Comparison of ENCODE assay signal across 1 cellular context in genomic region chr4:1793940-1794808, GRCh38.
TF ChIP-seq lines count a peak whose summit lies in the region.

No MANE protein-coding gene starts in this region.

TF ChIP-seq in K562, 482 proteins besides CTCF, POLR2A, EP300 and RAD21 (continued from another document and continues in another):
- TF ChIP-seq CTCFL (IDR thresholded peaks at IDR 0.05; ENCODE audit: borderline replicate concordance, insufficient read depth, low read depth, low read length, poor library complexity, severe bottlenecking) (no peak), MCM5 (IDR thresholded peaks at IDR 0.05; ENCODE audit: low read depth) (no peak), U2AF1 (optimal IDR thresholded peaks at IDR 0.05; ENCODE audit: low read depth, low read length) (peak; percentile 21), SMAD2 (IDR thresholded peaks at IDR 0.05; ENCODE audit: low read depth, low read length) (no peak), CEBPB (tag; IDR thresholded peaks at IDR 0.05) (no peak), ZKSCAN3 (CRISPR knock-in tag; IDR thresholded peaks at IDR 0.05) (no peak), RBM22 (IDR thresholded peaks at IDR 0.05; ENCODE audit: low read depth, low read length, poor library complexity, severe bottlenecking) (no peak), MCM2 (IDR thresholded peaks at IDR 0.05; ENCODE audit: low read depth) (no peak), ZNF324 (CRISPR knock-in tag; IDR thresholded peaks at IDR 0.05) (no peak), FOXJ2 (tag; IDR thresholded peaks at IDR 0.05) (no peak), XRCC5 (IDR thresholded peaks at IDR 0.05; ENCODE audit: low read depth, low read length) (peak; percentile 26; the same call in 1 of the 2 replicates), PURB (CRISPR knock-in tag; IDR thresholded peaks at IDR 0.05; ENCODE audit: low read depth) (no peak), SAP30 (IDR thresholded peaks at IDR 0.05; ENCODE audit: borderline replicate concordance, insufficient read depth, low read depth, low read length, poor library complexity, severe bottlenecking) (no peak), PML (IDR thresholded peaks at IDR 0.05; ENCODE audit: low read length) (no peak), TBP (optimal IDR thresholded peaks at IDR 0.05; ENCODE audit: low read depth, low read length) (peak; percentile 13), BCL6 (CRISPR knock-in tag; IDR thresholded peaks at IDR 0.05) (no peak), ARID2 (IDR thresholded peaks at IDR 0.05) (no peak), TAF15 (IDR thresholded peaks at IDR 0.05; ENCODE audit: low read depth, low read length) (no peak), MXD1 (CRISPR knock-in tag; IDR thresholded peaks at IDR 0.05; ENCODE audit: borderline replicate concordance, poor library complexity, severe bottlenecking) (no peak), POLR2G (IDR thresholded peaks at IDR 0.05; ENCODE audit: low read depth, low read length) (peak; percentile 5), ELF4 (CRISPR knock-in tag; IDR thresholded peaks at IDR 0.05) (no peak), PTTG1 (tag; IDR thresholded peaks at IDR 0.05; ENCODE audit: low read depth) (no peak), MXI1 (IDR thresholded peaks at IDR 0.05; ENCODE audit: low read depth, low read length) (no peak), MECOM (CRISPR knock-in tag; IDR thresholded peaks at IDR 0.05) (no peak), KHSRP (IDR thresholded peaks at IDR 0.05) (no peak), NCOA1 (IDR thresholded peaks at IDR 0.05; ENCODE audit: low read depth) (no peak), SIRT6 (IDR thresholded peaks at IDR 0.05; ENCODE audit: low read depth, low read length) (no peak), MCM3 (IDR thresholded peaks at IDR 0.05) (no peak), SRF (CRISPR knock-in tag; IDR thresholded peaks at IDR 0.05) (no peak), THRB (CRISPR knock-in tag; conservative IDR thresholded peaks at IDR 0.05) (no peak), NFE2 (IDR thresholded peaks at IDR 0.05; ENCODE audit: low read depth) (no peak), SRSF9 (IDR thresholded peaks at IDR 0.05; ENCODE audit: borderline replicate concordance, low read depth, low read length) (no peak), BRD4 (IDR thresholded peaks at IDR 0.05) (no peak), CBX8 (IDR thresholded peaks at IDR 0.05; ENCODE audit: borderline replicate concordance, extremely low read depth, low read depth, low read length, poor library complexity, severe bottlenecking) (no peak), FOXP1 (CRISPR knock-in tag; IDR thresholded peaks at IDR 0.05) (no peak), NELFE (IDR thresholded peaks at IDR 0.05; ENCODE audit: insufficient read depth, insufficient read length) (no peak), E2F6 (IDR thresholded peaks at IDR 0.05; ENCODE audit: borderline replicate concordance in 1 of 2, extremely low read depth in 1 of 2, insufficient read depth in 1 of 2, insufficient read length in 1 of 2, low read depth in 1 of 2, low read length in 1 of 2, poor library complexity in 1 of 2, severe bottlenecking in 1 of 2) (peak; percentile 45 to 81), MED1 (CRISPR knock-in tag; IDR thresholded peaks at IDR 0.05; ENCODE audit: borderline replicate concordance) (no peak), MYBL2 (IDR thresholded peaks at IDR 0.05; ENCODE audit: low read depth) (no peak), MYBL2 (CRISPR knock-in tag; IDR thresholded peaks at IDR 0.05; ENCODE audit: borderline replicate concordance) (no peak), DACH1 (IDR thresholded peaks at IDR 0.05; ENCODE audit: partially characterized antibody) (no peak), ZNF449 (CRISPR knock-in tag; IDR thresholded peaks at IDR 0.05) (no peak), ZNF586 (CRISPR knock-in tag; conservative IDR thresholded peaks at IDR 0.05) (no peak), FOS (IDR thresholded peaks at IDR 0.05; ENCODE audit: extremely low read depth, insufficient read length) (no peak), ETV5 (CRISPR knock-in tag; IDR thresholded peaks at IDR 0.05; ENCODE audit: low read depth) (no peak), SIN3B (IDR thresholded peaks at IDR 0.05; ENCODE audit: low read depth) (no peak), GTF2F1 (IDR thresholded peaks at IDR 0.05; ENCODE audit: low read depth, low read length) (no peak), HDGF (IDR thresholded peaks at IDR 0.05) (no peak), ZNF133 (CRISPR knock-in tag; IDR thresholded peaks at IDR 0.05) (no peak), CBX5 (IDR thresholded peaks at IDR 0.05; ENCODE audit: borderline replicate concordance, low read depth) (no peak), EWSR1 (IDR thresholded peaks at IDR 0.05; ENCODE audit: borderline replicate concordance, low read depth, partially characterized antibody) (no peak)
- TF ChIP-seq, protein P1, sequence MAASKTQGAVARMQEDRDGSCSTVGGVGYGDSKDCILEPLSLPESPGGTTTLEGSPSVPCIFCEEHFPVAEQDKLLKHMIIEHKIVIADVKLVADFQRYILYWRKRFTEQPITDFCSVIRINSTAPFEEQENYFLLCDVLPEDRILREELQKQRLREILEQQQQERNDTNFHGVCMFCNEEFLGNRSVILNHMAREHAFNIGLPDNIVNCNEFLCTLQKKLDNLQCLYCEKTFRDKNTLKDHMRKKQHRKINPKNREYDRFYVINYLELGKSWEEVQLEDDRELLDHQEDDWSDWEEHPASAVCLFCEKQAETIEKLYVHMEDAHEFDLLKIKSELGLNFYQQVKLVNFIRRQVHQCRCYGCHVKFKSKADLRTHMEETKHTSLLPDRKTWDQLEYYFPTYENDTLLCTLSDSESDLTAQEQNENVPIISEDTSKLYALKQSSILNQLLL (CRISPR knock-in tag; IDR thresholded peaks at IDR 0.05; ENCODE audit: borderline replicate concordance): no peak
- TF ChIP-seq, protein P2, sequence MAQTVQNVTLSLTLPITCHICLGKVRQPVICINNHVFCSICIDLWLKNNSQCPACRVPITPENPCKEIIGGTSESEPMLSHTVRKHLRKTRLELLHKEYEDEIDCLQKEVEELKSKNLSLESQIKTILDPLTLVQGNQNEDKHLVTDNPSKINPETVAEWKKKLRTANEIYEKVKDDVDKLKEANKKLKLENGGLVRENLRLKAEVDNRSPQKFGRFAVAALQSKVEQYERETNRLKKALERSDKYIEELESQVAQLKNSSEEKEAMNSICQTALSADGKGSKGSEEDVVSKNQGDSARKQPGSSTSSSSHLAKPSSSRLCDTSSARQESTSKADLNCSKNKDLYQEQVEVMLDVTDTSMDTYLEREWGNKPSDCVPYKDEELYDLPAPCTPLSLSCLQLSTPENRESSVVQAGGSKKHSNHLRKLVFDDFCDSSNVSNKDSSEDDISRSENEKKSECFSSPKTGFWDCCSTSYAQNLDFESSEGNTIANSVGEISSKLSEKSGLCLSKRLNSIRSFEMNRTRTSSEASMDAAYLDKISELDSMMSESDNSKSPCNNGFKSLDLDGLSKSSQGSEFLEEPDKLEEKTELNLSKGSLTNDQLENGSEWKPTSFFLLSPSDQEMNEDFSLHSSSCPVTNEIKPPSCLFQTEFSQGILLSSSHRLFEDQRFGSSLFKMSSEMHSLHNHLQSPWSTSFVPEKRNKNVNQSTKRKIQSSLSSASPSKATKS (CRISPR knock-in tag; IDR thresholded peaks at IDR 0.05): no peak
- TF ChIP-seq, protein P3, sequence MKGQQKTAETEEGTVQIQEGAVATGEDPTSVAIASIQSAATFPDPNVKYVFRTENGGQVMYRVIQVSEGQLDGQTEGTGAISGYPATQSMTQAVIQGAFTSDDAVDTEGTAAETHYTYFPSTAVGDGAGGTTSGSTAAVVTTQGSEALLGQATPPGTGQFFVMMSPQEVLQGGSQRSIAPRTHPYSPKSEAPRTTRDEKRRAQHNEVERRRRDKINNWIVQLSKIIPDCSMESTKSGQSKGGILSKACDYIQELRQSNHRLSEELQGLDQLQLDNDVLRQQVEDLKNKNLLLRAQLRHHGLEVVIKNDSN (CRISPR knock-in tag; IDR thresholded peaks at IDR 0.05): 0 out of 2 replicates have a peak, but pooled peaks have one; percentile 8
- TF ChIP-seq, protein P4, sequence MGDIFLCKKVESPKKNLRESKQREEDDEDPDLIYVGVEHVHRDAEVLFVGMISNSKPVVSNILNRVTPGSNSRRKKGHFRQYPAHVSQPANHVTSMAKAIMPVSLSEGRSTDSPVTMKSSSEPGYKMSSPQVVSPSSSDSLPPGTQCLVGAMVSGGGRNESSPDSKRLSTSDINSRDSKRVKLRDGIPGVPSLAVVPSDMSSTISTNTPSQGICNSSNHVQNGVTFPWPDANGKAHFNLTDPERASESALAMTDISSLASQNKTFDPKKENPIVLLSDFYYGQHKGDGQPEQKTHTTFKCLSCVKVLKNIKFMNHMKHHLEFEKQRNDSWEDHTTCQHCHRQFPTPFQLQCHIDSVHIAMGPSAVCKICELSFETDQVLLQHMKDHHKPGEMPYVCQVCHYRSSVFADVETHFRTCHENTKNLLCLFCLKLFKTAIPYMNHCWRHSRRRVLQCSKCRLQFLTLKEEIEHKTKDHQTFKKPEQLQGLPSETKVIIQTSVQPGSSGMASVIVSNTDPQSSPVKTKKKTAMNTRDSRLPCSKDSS (IDR thresholded peaks at IDR 0.05; ENCODE audit: low read depth, partially characterized antibody): no peak
- TF ChIP-seq, protein P5, sequence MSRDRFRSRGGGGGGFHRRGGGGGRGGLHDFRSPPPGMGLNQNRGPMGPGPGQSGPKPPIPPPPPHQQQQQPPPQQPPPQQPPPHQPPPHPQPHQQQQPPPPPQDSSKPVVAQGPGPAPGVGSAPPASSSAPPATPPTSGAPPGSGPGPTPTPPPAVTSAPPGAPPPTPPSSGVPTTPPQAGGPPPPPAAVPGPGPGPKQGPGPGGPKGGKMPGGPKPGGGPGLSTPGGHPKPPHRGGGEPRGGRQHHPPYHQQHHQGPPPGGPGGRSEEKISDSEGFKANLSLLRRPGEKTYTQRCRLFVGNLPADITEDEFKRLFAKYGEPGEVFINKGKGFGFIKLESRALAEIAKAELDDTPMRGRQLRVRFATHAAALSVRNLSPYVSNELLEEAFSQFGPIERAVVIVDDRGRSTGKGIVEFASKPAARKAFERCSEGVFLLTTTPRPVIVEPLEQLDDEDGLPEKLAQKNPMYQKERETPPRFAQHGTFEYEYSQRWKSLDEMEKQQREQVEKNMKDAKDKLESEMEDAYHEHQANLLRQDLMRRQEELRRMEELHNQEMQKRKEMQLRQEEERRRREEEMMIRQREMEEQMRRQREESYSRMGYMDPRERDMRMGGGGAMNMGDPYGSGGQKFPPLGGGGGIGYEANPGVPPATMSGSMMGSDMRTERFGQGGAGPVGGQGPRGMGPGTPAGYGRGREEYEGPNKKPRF (IDR thresholded peaks at IDR 0.05; ENCODE audit: low read depth, low read length): no peak
